Comparison of ENCODE assay signal across 14 cellular contexts in the genomic region with DNA sequence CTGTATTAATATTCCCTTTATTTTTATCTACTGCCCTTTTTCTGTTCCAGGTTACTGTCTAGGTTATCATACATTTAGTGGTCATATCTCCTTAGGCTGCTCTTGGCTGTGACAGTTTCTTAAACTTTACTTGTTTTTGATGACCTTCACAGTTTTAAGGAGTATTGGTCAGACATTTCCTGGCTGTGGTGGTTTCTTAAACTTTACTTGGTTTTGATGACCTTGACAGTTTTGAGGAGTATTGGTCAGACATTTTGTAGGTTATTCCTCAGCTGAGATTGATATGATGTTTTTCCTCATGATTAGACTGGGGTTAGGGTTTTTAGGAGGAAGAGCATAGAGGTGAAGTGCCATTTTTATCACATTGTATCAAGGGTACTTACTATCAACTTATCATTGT. TPM values are rescaled to one million over a fixed set of nuclear protein-coding genes. Genes with fewer than 3 reads are reported as not detected.
DNase-seq lines count a peak whose midpoint lies in the region; ATAC-seq, FAIRE-seq and TF ChIP-seq lines count a peak whose summit lies in the region.
"Had no signal": no experiment of that assay in that cellular context is flagged by ENCODE, and none has a peak within 500 bp of the region (broad histone marks: within the 10 kb centered on the region; RNA-seq: fewer than 3 reads in every experiment).

No MANE protein-coding gene starts in this region.

- ATAC-seq in A549, result no peak
- ATAC-seq in GM21390 (IDR thresholded peaks at IDR 0.05; ENCODE audit: unreplicated experiment), result no peak

- no peak for TF ChIP-seq CTCF in A549 (IDR thresholded peaks at IDR 0.05)
- TF ChIP-seq CTCF in KMS-11 (conservative IDR thresholded peaks at IDR 0.05; ENCODE audit: low read depth, low read length), result no peak

- H3K4me3 ChIP-seq in A549 (no peak overlapping the region), KMS-11 (IDR thresholded peaks at IDR 0.05; ENCODE audit: insufficient read depth, low read depth, low read length) (no peak overlapping the region)

- peaks cover 41% of the 10 kb centered on the region for H3K4me1 Mint-ChIP-seq in dendritic cell treated with granulocyte-macrophage colony-stimulating factor and Interleukin-4, amounts not matched to agents 40 ng/mL and 50 ng/mL, for 4 days (ENCODE audit: low read depth)

- TF ChIP-seq POLR2A in A549 (IDR thresholded peaks at IDR 0.05; ENCODE audit: low read length), result no peak
- no peak for TF ChIP-seq POLR2A in GM12891 (IDR thresholded peaks at IDR 0.05; ENCODE audit: low read depth, low read length)

- H3K79me2 ChIP-seq in KMS-11 (ENCODE audit: insufficient read depth, low read depth), result no peaks in the 10 kb centered on the region

- no peak for FAIRE-seq in A549 (lab: Jason Lieb, UNC)
- peak; percentile 38 for FAIRE-seq in GM12891 (lab: Jason Lieb, UNC)
- FAIRE-seq: D721Med had no signal

- no peak overlapping the region for H3K9ac ChIP-seq in KMS-11

- peaks cover 6% of the 10 kb centered on the region for H3K36me3 Mint-ChIP-seq in dendritic cell treated with granulocyte-macrophage colony-stimulating factor and Interleukin-4, amounts not matched to agents 40 ng/mL and 50 ng/mL, for 4 days (ENCODE audit: low read depth)

- H3K4me2 ChIP-seq in A549 (no peak overlapping the region), KMS-11 (peak overlapping the region; percentile 39; the same call in 1 of the 2 replicates)

- H3K27ac Mint-ChIP-seq in dendritic cell treated with granulocyte-macrophage colony-stimulating factor and Interleukin-4, amounts not matched to agents 40 ng/mL and 50 ng/mL, for 4 days, result peak overlapping the region; percentile 59
- H3K27ac Mint-ChIP-seq: CD4-positive, alpha-beta T cell had no signal

- no peaks in the 10 kb centered on the region for H3K9me3 ChIP-seq in A549
- H3K9me3 ChIP-seq: Caco-2 had no signal

- H3K9me3 Mint-ChIP-seq in dendritic cell treated with granulocyte-macrophage colony-stimulating factor and Interleukin-4, amounts not matched to agents 40 ng/mL and 50 ng/mL, for 4 days, result peaks cover 24% of the 10 kb centered on the region

- no peak overlapping the region for H3K4me3 Mint-ChIP-seq in dendritic cell treated with granulocyte-macrophage colony-stimulating factor and Interleukin-4, amounts not matched to agents 40 ng/mL and 50 ng/mL, for 4 days
- H3K4me3 Mint-ChIP-seq: CD4-positive, alpha-beta T cell had no signal

- CTCF ChIA-PET in A549 (lab: Yijun Ruan, JAX), result no interaction called here

- H3K27ac ChIP-seq in A549 (no peak overlapping the region), KMS-11 (no peak overlapping the region)
- H3K27ac ChIP-seq: C4-2B had no signal

- no peak for TF ChIP-seq EP300 in A549 (IDR thresholded peaks at IDR 0.05)

- no peaks in the 10 kb centered on the region for H4K20me1 ChIP-seq in KMS-11 (ENCODE audit: insufficient read depth)

- no peak for TF ChIP-seq RAD21 in A549 (conservative IDR thresholded peaks at IDR 0.05 in 1 of 2, IDR thresholded peaks at IDR 0.05 in 1 of 2)

- no peaks in the 10 kb centered on the region for H3K27me3 Mint-ChIP-seq in dendritic cell treated with granulocyte-macrophage colony-stimulating factor and Interleukin-4, amounts not matched to agents 40 ng/mL and 50 ng/mL, for 4 days
- H3K27me3 Mint-ChIP-seq: CD4-positive, alpha-beta T cell had no signal

- no peak for DNase-seq in A549 (ENCODE audit: low read depth in 1 of 2, low spot score in 1 of 2)
- DNase-seq in GM12891 (ENCODE audit: insufficient read length, low spot score), result no peak
- no peak for DNase-seq in NK-92 (lab: John Stamatoyannopoulos, UW; ENCODE audit: unreplicated experiment)
- DNase-seq: ACHN; Caco-2; CD4-positive, alpha-beta T cell; DMS79; GDM1; HCEC 1CT had no signal

- H3K4me1 ChIP-seq in A549 (no peaks in the 10 kb centered on the region), KMS-11 (ENCODE audit: low read depth, poor library complexity, severe bottlenecking) (peaks cover 56% of the 10 kb centered on the region)
- H3K4me1 ChIP-seq: Caco-2 had no signal

- no peak overlapping the region for H2AFZ ChIP-seq in KMS-11 (ENCODE audit: low read depth)

- H3K27me3 ChIP-seq in KMS-11 (ENCODE audit: insufficient read depth, low read depth), result no peaks in the 10 kb centered on the region

- H3K36me3 ChIP-seq in KMS-11 (ENCODE audit: insufficient read depth), result no peaks in the 10 kb centered on the region

- POLR2A ChIA-PET in A549 (lab: Yijun Ruan, JAX), result no interaction called here

- intact Hi-C loops in dendritic cell treated with granulocyte-macrophage colony-stimulating factor and Interleukin-4, amounts not matched to agents 40 ng/mL and 50 ng/mL, for 4 days (cut with micrococcal nuclease), result no loop called here

TF ChIP-seq in A549, 52 proteins besides CTCF, POLR2A, EP300 and RAD21:
- no peak for TF ChIP-seq FOSB (CRISPR knock-in tag; IDR thresholded peaks at IDR 0.05)
- TF ChIP-seq MAFK (IDR thresholded peaks at IDR 0.05; ENCODE audit: partially characterized antibody), result peak; percentile 77
- TF ChIP-seq ZNF302 (CRISPR knock-in tag; IDR thresholded peaks at IDR 0.05), result 0 out of 2 replicates have a peak, but pooled peaks have one; percentile 17

TF ChIP-seq in GM12891, 5 proteins besides CTCF, POLR2A, EP300 and RAD21:
- no peak for TF ChIP-seq TAF1 (IDR thresholded peaks at IDR 0.05; ENCODE audit: low read depth, low read length)

RNA-seq across cellular contexts. Expression of a gene that starts 36.4 kb away (rescaled TPM):
- polyA plus RNA-seq in A549 (2011; rRNA removed) (38.1 and 48.1 TPM in 2 replicates), A549 (2017; fragmentation: RNase III; extraction: RNeasy Plus Mini Kit Qiagen cat#74134 plus additional on column Dnase treatment) (25.2 to 26.0 TPM (median 25.6 TPM) in 3 replicates)
- 13.4 and 15.5 TPM in 2 replicates for polyA plus RNA-seq in A549 (2012; cell fraction: cytosol; rRNA removed)
- polyA plus RNA-seq in A549 (2012; cell fraction: nucleus; rRNA removed), result 4.8 and 6.1 TPM in 2 replicates
- polyA minus RNA-seq in A549 (2011; rRNA and poly(A)+ RNA removed), result 36.2 and 38.4 TPM in 2 replicates
- 9.9 TPM for polyA plus RNA-seq in GM12891 (2012; ENCODE audit: low read depth, missing spikeins)
